ENCODE assay signal across 1 cellular context in the genomic region with DNA sequence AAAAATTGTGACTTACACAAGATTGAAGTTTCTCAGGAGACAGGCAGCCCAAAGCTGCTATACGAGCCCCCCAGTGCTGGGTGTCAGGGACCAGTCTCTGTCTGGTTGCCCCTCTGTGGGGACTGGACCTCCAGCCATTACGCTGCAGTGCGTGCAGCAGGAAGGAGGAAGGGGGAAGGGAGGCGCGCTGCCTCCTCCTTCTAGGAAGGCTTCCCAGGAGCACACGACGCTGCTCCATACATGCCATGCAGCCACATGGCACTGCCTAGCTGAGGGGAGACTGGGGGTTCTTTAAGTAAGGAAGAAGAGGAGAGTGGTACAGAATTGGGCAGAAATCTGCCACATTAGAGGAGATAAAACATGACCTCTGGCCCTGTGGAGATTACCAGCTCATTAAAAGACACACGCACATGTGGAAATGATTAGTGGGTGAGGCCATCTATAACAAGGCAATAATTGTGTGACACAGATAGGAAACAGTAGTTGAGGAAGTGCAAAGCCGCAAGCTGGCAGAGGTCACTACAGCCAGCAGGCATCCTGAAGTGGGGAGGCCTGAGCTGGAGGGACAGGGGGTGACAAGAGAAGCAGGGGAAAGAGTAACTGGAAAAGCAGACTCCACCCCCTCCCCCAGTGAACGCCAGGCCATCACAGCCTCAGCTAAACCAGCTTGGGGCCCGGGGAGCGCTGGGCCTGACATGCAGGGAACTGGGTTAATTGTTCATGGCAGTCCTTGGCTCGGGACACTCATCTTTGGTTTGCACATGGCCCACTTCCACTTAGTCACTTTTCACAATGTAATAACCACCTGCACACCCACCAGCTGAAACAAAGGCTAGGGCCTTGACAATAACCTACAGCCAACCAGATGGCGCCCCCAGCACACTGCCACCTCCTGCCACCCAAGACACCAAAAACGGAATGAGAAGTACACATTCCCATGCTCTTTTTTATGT.
TF ChIP-seq lines count a peak whose summit lies in the region.

No MANE protein-coding gene starts in this region.

TF ChIP-seq in HEK293, 187 proteins besides CTCF, POLR2A, EP300 and RAD21 (continued from another document):
- TF ChIP-seq ZNF664 (tag by site-specific recombination; IDR thresholded peaks at IDR 0.05) (0 out of 2 replicates have a peak, but pooled peaks have one; percentile 6), ZNF155 (tag by site-specific recombination; IDR thresholded peaks at IDR 0.05) (no peak), ZNF843 (tag by site-specific recombination; IDR thresholded peaks at IDR 0.05) (peak; percentile 94), OSR2 (tag by site-specific recombination; IDR thresholded peaks at IDR 0.05) (peak; percentile 99), ZNF600 (tag by site-specific recombination; IDR thresholded peaks at IDR 0.05) (no peak), ZIC2 (tag by site-specific recombination; IDR thresholded peaks at IDR 0.05) (peak; percentile 31; the same call in 1 of the 2 replicates), ZNF768 (tag by site-specific recombination; IDR thresholded peaks at IDR 0.05) (no peak), YY2 (tag by site-specific recombination; IDR thresholded peaks at IDR 0.05) (no peak), ZSCAN30 (tag by site-specific recombination; IDR thresholded peaks at IDR 0.05) (0 out of 2 replicates have a peak, but pooled peaks have one; percentile 41), HOXD13 (CRISPR knock-in tag; IDR thresholded peaks at IDR 0.05; ENCODE audit: borderline replicate concordance) (no peak), SP2 (tag by site-specific recombination; IDR thresholded peaks at IDR 0.05) (no peak), ZNF660 (tag by site-specific recombination; IDR thresholded peaks at IDR 0.05) (no peak), IKZF3 (tag by site-specific recombination; IDR thresholded peaks at IDR 0.05) (0 out of 2 replicates have a peak, but pooled peaks have one; percentile 40), ZNF629 (tag by site-specific recombination; IDR thresholded peaks at IDR 0.05) (peak; percentile 52; the same call in 1 of the 2 replicates)
- TF ChIP-seq, protein P1, sequence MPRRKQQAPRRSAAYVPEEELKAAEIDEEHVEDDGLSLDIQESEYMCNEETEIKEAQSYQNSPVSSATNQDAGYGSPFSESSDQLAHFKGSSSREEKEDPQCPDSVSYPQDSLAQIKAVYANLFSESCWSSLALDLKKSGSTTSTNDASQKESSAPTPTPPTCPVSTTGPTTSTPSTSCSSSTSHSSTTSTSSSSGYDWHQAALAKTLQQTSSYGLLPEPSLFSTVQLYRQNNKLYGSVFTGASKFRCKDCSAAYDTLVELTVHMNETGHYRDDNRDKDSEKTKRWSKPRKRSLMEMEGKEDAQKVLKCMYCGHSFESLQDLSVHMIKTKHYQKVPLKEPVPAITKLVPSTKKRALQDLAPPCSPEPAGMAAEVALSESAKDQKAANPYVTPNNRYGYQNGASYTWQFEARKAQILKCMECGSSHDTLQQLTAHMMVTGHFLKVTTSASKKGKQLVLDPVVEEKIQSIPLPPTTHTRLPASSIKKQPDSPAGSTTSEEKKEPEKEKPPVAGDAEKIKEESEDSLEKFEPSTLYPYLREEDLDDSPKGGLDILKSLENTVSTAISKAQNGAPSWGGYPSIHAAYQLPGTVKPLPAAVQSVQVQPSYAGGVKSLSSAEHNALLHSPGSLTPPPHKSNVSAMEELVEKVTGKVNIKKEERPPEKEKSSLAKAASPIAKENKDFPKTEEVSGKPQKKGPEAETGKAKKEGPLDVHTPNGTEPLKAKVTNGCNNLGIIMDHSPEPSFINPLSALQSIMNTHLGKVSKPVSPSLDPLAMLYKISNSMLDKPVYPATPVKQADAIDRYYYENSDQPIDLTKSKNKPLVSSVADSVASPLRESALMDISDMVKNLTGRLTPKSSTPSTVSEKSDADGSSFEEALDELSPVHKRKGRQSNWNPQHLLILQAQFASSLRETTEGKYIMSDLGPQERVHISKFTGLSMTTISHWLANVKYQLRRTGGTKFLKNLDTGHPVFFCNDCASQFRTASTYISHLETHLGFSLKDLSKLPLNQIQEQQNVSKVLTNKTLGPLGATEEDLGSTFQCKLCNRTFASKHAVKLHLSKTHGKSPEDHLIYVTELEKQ (tag by site-specific recombination; IDR thresholded peaks at IDR 0.05; ENCODE audit: borderline replicate concordance) = peak; percentile 75; the same call in 1 of the 2 replicates
- TF ChIP-seq, protein P2, sequence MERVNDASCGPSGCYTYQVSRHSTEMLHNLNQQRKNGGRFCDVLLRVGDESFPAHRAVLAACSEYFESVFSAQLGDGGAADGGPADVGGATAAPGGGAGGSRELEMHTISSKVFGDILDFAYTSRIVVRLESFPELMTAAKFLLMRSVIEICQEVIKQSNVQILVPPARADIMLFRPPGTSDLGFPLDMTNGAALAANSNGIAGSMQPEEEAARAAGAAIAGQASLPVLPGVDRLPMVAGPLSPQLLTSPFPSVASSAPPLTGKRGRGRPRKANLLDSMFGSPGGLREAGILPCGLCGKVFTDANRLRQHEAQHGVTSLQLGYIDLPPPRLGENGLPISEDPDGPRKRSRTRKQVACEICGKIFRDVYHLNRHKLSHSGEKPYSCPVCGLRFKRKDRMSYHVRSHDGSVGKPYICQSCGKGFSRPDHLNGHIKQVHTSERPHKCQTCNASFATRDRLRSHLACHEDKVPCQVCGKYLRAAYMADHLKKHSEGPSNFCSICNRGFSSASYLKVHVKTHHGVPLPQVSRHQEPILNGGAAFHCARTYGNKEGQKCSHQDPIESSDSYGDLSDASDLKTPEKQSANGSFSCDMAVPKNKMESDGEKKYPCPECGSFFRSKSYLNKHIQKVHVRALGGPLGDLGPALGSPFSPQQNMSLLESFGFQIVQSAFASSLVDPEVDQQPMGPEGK (tag by site-specific recombination; IDR thresholded peaks at IDR 0.05) = peak; percentile 45
- TF ChIP-seq, protein P3, sequence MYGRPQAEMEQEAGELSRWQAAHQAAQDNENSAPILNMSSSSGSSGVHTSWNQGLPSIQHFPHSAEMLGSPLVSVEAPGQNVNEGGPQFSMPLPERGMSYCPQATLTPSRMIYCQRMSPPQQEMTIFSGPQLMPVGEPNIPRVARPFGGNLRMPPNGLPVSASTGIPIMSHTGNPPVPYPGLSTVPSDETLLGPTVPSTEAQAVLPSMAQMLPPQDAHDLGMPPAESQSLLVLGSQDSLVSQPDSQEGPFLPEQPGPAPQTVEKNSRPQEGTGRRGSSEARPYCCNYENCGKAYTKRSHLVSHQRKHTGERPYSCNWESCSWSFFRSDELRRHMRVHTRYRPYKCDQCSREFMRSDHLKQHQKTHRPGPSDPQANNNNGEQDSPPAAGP (tag by site-specific recombination; IDR thresholded peaks at IDR 0.05) = peak; percentile 67; the same call in 1 of the 2 replicates
